ENCODE assay signal across 23 cellular contexts in genomic region chr22:31274017-31274416, GRCh38. TPM values are rescaled to one million over a fixed set of nuclear protein-coding genes. Genes with fewer than 3 reads are reported as not detected.
DNase-seq lines count a peak whose midpoint lies in the region; ATAC-seq and TF ChIP-seq lines count a peak whose summit lies in the region.
"Had no signal": no experiment of that assay in that cellular context is flagged by ENCODE, and none has a peak within 500 bp of the region (broad histone marks: within the 10 kb centered on the region; RNA-seq: fewer than 3 reads in every experiment).

No MANE protein-coding gene starts in this region.

- H3K36me3 ChIP-seq in lower lobe of right lung: peaks cover 84% of the 10 kb centered on the region
- H3K36me3 ChIP-seq: ovary had no signal

- peaks cover 74% of the 10 kb centered on the region for H3K36me3 Mint-ChIP-seq in activated naive CD4-positive, alpha-beta T cell treated with anti-CD3 and anti-CD28 coated beads, Interleukin-2, amount 10 ng/mL, durations not matched to agents 7 days and 5 days
- H3K36me3 Mint-ChIP-seq in T-cell (peaks cover 38% of the 10 kb centered on the region), type B pancreatic cell (peaks cover 24% of the 10 kb centered on the region)

- POLR2A ChIA-PET in T-cell (lab: Charles Lee): interaction anchor here (0.6 to 1.6 kb wide), 3 partner anchors 14 to 35 kb away, joined by 4 to 9 read pairs (median 5); no protein-coding TSS in a partner anchor

- DNase-seq in activated naive CD4-positive, alpha-beta T cell treated with anti-CD3 and anti-CD28 coated beads, Interleukin-2, amount 10 ng/mL, durations not matched to agents 7 days and 5 days: no peak
- no peak for DNase-seq in activated naive CD4-positive, alpha-beta T cell treated with anti-CD3 and anti-CD28 coated beads, Interleukin-2, amount 50 U/mL, for 16 hours
- no peak for DNase-seq in T-cell
- no peak for DNase-seq in lower lobe of right lung
- DNase-seq in type B pancreatic cell (ENCODE audit: extremely low spot score, unreplicated experiment): no peak
- DNase-seq in NCI-H1930 (lab: John Stamatoyannopoulos, UW): no peak
- DNase-seq in cerebellar nuclear complex (lab: John Stamatoyannopoulos, UW): no peak
- DNase-seq: activated CD4-positive, alpha-beta T cell treated with anti-CD3 and anti-CD28 coated beads for 4 hours; activated CD8-positive, alpha-beta memory T cell treated with anti-CD3 and anti-CD28 coated beads, Interleukin-2, amount 50 U/mL, for 4 hours; activated gamma-delta T cell treated with Interleukin-2 at 50 U/mL for 16 hours; DMS79; effector memory CD8-positive, alpha-beta T cell; Kasumi-1; kidney glomerular epithelial cell; NCI-H1048; NCI-H2029; NCI-H345; OCI-M1; ovary; right lobe of liver; Right ventricle myocardium superior; stimulated activated CD4-positive, alpha-beta T cell treated with anti-CD3 and anti-CD28 coated beads, Interleukin-15, amount 100 ng/mL, for 24 hours had no signal

- H3K9me3 ChIP-seq in lower lobe of right lung: no peaks in the 10 kb centered on the region
- H3K9me3 ChIP-seq: ovary, right lobe of liver had no signal

- intact Hi-C loops in lower lobe of right lung (cut with DNase I): no loop called here

- ATAC-seq in T-cell (replicated peaks in 1 of 4) (no peak), lower lobe of right lung (peak; percentile 68 to 83)
- ATAC-seq: effector memory CD8-positive, alpha-beta T cell had no signal

- TF ChIP-seq CTCF in lower lobe of right lung (IDR thresholded peaks at IDR 0.05): no peak
- no peak for TF ChIP-seq CTCF in type B pancreatic cell (conservative IDR thresholded peaks at IDR 0.05)

- H3K4me3 Mint-ChIP-seq in activated naive CD4-positive, alpha-beta T cell treated with anti-CD3 and anti-CD28 coated beads, Interleukin-2, amount 10 ng/mL, durations not matched to agents 7 days and 5 days: no peak overlapping the region
- H3K4me3 Mint-ChIP-seq in T-cell (peak overlapping the region in 2 of 3 donors; percentile 28 to 37), type B pancreatic cell (no peak overlapping the region)
- H3K4me3 Mint-ChIP-seq: effector memory CD8-positive, alpha-beta T cell; memory B cell had no signal

- H3K9me3 Mint-ChIP-seq in activated naive CD4-positive, alpha-beta T cell treated with anti-CD3 and anti-CD28 coated beads, Interleukin-2, amount 10 ng/mL, durations not matched to agents 7 days and 5 days: no peaks in the 10 kb centered on the region
- no peaks in the 10 kb centered on the region for H3K9me3 Mint-ChIP-seq in T-cell
- no peaks in the 10 kb centered on the region for H3K9me3 Mint-ChIP-seq in type B pancreatic cell
- H3K9me3 Mint-ChIP-seq: effector memory CD8-positive, alpha-beta T cell; memory B cell had no signal

- H3K4me1 Mint-ChIP-seq in activated naive CD4-positive, alpha-beta T cell treated with anti-CD3 and anti-CD28 coated beads, Interleukin-2, amount 10 ng/mL, durations not matched to agents 7 days and 5 days: peaks cover 49% of the 10 kb centered on the region
- H3K4me1 Mint-ChIP-seq in T-cell: peaks cover 76 to 83% (median 82%) of the 10 kb centered on the region in 3 donors
- H3K4me1 Mint-ChIP-seq in type B pancreatic cell (ENCODE audit: unreplicated experiment): peaks cover 17% of the 10 kb centered on the region
- H3K4me1 Mint-ChIP-seq: memory B cell had no signal

- H3K27me3 Mint-ChIP-seq in activated naive CD4-positive, alpha-beta T cell treated with anti-CD3 and anti-CD28 coated beads, Interleukin-2, amount 10 ng/mL, durations not matched to agents 7 days and 5 days: no peaks in the 10 kb centered on the region
- H3K27me3 Mint-ChIP-seq in T-cell: no peaks in the 10 kb centered on the region
- no peaks in the 10 kb centered on the region for H3K27me3 Mint-ChIP-seq in type B pancreatic cell
- H3K27me3 Mint-ChIP-seq: effector memory CD8-positive, alpha-beta T cell; memory B cell had no signal

- CTCF ChIA-PET in activated naive CD4-positive, alpha-beta T cell treated with anti-CD3 and anti-CD28 coated beads, Interleukin-2, amount 10 ng/mL, durations not matched to agents 7 days and 5 days (lab: Charles Lee): interaction anchor here (0.6 to 4.6 kb wide), 12 partner anchors 9 to 167 kb away, joined by 3 to 47 read pairs (median 8); partner anchors contain the start of genes LIMK2, PIK3IP1 and SELENOM
- CTCF ChIA-PET in T-cell (lab: Charles Lee): interaction anchor here (0.6 to 2.0 kb wide), 7 partner anchors 17 to 62 kb away, joined by 3 to 9 read pairs (median 4); partner anchors contain the start of genes LIMK2 (in 1 of the 2) and PIK3IP1 (in 1 of the 2)

- H3K4me3 ChIP-seq in lower lobe of right lung: no peak overlapping the region
- H3K4me3 ChIP-seq: ovary, right lobe of liver had no signal

- no peaks in the 10 kb centered on the region for H3K27me3 ChIP-seq in lower lobe of right lung (ENCODE audit: low read depth)
- H3K27me3 ChIP-seq: ovary, right lobe of liver had no signal

- H3K27ac Mint-ChIP-seq in activated naive CD4-positive, alpha-beta T cell treated with anti-CD3 and anti-CD28 coated beads, Interleukin-2, amount 10 ng/mL, durations not matched to agents 7 days and 5 days: peak overlapping the region; percentile 64
- H3K27ac Mint-ChIP-seq in T-cell: peak overlapping the region; percentile 88 to 94
- peak overlapping the region; percentile 70 for H3K27ac Mint-ChIP-seq in type B pancreatic cell
- H3K27ac Mint-ChIP-seq: memory B cell had no signal

- peaks cover 33% of the 10 kb centered on the region for H3K4me1 ChIP-seq in lower lobe of right lung

- H3K27ac ChIP-seq in lower lobe of right lung: no peak overlapping the region
- H3K27ac ChIP-seq: ovary, right lobe of liver had no signal

RNA-seq across cellular contexts. Expression of gene PIK3IP1, which starts 18.3 kb away (rescaled TPM):
- 100 to 1,000 TPM; 460 to 628 (median 478) TPM for total RNA-seq in T-cell
- 54.9 TPM for total RNA-seq in lower lobe of right lung
- 21.0 and 36.8 TPM in 2 replicates for total RNA-seq in type B pancreatic cell (ENCODE audit: low replicate concordance)

Comparison
In these comparisons a context has a peak if more than half of its experiments do, and no peak if none do; other contexts are left out.
1. H3K4me3 Mint-ChIP-seq: peak in T-cell (2 of 3); none in activated naive CD4-positive, alpha-beta T cell treated with anti-CD3 and anti-CD28 coated beads, Interleukin-2, amount 10 ng/mL, durations not matched to agents 7 days and 5 days (single experiment) and type B pancreatic cell (single experiment).
2. ATAC-seq: peak in lower lobe of right lung (2 of 2); none in T-cell (0 of 4).
3. Peak in every context shown above with its lines, with median percentiles within 50 percentile points of each other: H3K27ac Mint-ChIP-seq.